Comparison of ENCODE assay signal across 11 cellular contexts in genomic region chr16:52861614-52862022, GRCh38.
DNase-seq lines count a peak whose midpoint lies in the region; ATAC-seq and TF ChIP-seq lines count a peak whose summit lies in the region.
"Had no signal": no experiment of that assay in that cellular context is flagged by ENCODE, and none has a peak within 500 bp of the region (broad histone marks: within the 10 kb centered on the region; RNA-seq: fewer than 3 reads in every experiment).

No MANE protein-coding gene starts in this region.

- BruUV-seq in PC-3 (replicated peaks; lab: Mats Ljungman, UMichigan): no TSS peak

- H2AFZ ChIP-seq in PC-3 (ENCODE audit: low read length): no peak overlapping the region

- TF ChIP-seq CTCF in PC-3 (conservative IDR thresholded peaks at IDR 0.05; ENCODE audit: low read depth, low read length) (no peak; the same call in 1 of the 2 replicates), type B pancreatic cell (conservative IDR thresholded peaks at IDR 0.05) (peak; percentile 79)

- H3K4me3 Mint-ChIP-seq in type B pancreatic cell: no peak overlapping the region
- H3K4me3 Mint-ChIP-seq: activated T-helper 1 cell treated with anti-CD3 and anti-CD28 coated beads, Interleukin-12 subunit alpha, Interleukin-12 subunit beta, Interleukin-2, Interleukin-4 antibody, amounts not matched to agents 30 ng/mL and 10 ng/mL and 1 ng/mL, durations not matched to agents 14 hours and 24 hours and 36 hours had no signal

- CTCF ChIA-PET in PC-3 (lab: Charles Lee): no interaction called here

- peak; percentile 23 for DNase-seq in NCI-H2196 (lab: John Stamatoyannopoulos, UW; ENCODE audit: unreplicated experiment)
- no peak for DNase-seq in NCI-H2196 treated with DMSO at 0.1 percent for 48 hours (lab: John Stamatoyannopoulos, UW; ENCODE audit: unreplicated experiment)
- DNase-seq in PC-3: peak; percentile 6
- DNase-seq in iPS DF 6.9 (ENCODE audit: low read depth, low spot score): peak; percentile 29
- DNase-seq in type B pancreatic cell (ENCODE audit: extremely low spot score, unreplicated experiment): no peak
- DNase-seq in islet precursor cell: no peak
- no peak for DNase-seq in activated CD8-positive, alpha-beta memory T cell treated with anti-CD3 and anti-CD28 coated beads, Interleukin-2, amount 50 U/mL, for 4 hours
- DNase-seq: gastrocnemius medialis, Kasumi-1 had no signal

- no peaks in the 10 kb centered on the region for H3K9me3 Mint-ChIP-seq in type B pancreatic cell
- H3K9me3 Mint-ChIP-seq: activated T-helper 1 cell treated with anti-CD3 and anti-CD28 coated beads, Interleukin-12 subunit alpha, Interleukin-12 subunit beta, Interleukin-2, Interleukin-4 antibody, amounts not matched to agents 30 ng/mL and 10 ng/mL and 1 ng/mL, durations not matched to agents 14 hours and 24 hours and 36 hours had no signal

- intact Hi-C loops in PC-3 (cut with micrococcal nuclease): no loop called here

- H3K27me3 Mint-ChIP-seq in type B pancreatic cell: peaks cover 26% of the 10 kb centered on the region

- H3F3A ChIP-seq in PC-3 (ENCODE audit: low read length, unreplicated experiment): no peaks in the 10 kb centered on the region

- H3K36me3 ChIP-seq in PC-3 (ENCODE audit: low read depth, low read length) (no peaks in the 10 kb centered on the region), iPS DF 6.9 (ENCODE audit: control insufficient read depth, insufficient read depth, low read length) (no peaks in the 10 kb centered on the region)
- H3K36me3 ChIP-seq: gastrocnemius medialis had no signal

- no peaks in the 10 kb centered on the region for H3K36me3 Mint-ChIP-seq in type B pancreatic cell

- no peak overlapping the region for H3K4me3 ChIP-seq in PC-3 (ENCODE audit: low read length)
- no peak overlapping the region for H3K4me3 ChIP-seq in iPS DF 6.9 (ENCODE audit: low read length)
- H3K4me3 ChIP-seq: gastrocnemius medialis had no signal

- H3K4me2 ChIP-seq in PC-3 (ENCODE audit: low read length): no peak overlapping the region

- H3K27ac ChIP-seq in PC-3 (ENCODE audit: low read length): no peak overlapping the region
- no peak overlapping the region for H3K27ac ChIP-seq in iPS DF 6.9 (ENCODE audit: low read length)
- H3K27ac ChIP-seq: gastrocnemius medialis had no signal

- POLR2A ChIA-PET in PC-3 (lab: Charles Lee; ENCODE audit: unreplicated experiment): no interaction called here

- no peaks in the 10 kb centered on the region for H3K9me2 ChIP-seq in PC-3 (replicated peaks; ENCODE audit: low read length)

- H4K20me1 ChIP-seq in PC-3 (ENCODE audit: low read length): no peaks in the 10 kb centered on the region

- H3K27ac Mint-ChIP-seq in type B pancreatic cell: no peak overlapping the region
- H3K27ac Mint-ChIP-seq: activated T-helper 1 cell treated with anti-CD3 and anti-CD28 coated beads, Interleukin-12 subunit alpha, Interleukin-12 subunit beta, Interleukin-2, Interleukin-4 antibody, amounts not matched to agents 30 ng/mL and 10 ng/mL and 1 ng/mL, durations not matched to agents 14 hours and 24 hours and 36 hours had no signal

- no peak overlapping the region for H3K9ac ChIP-seq in PC-3 (ENCODE audit: low read length)

- no CpG with 5 or more reads among the region's 7 CpGs for WGBS in iPS DF 6.9 (ENCODE audit: insufficient coverage, insufficient read length)

- ATAC-seq in PC-3 (no peak), HG02588 (IDR thresholded peaks at IDR 0.05; ENCODE audit: unreplicated experiment) (no peak)
- ATAC-seq: gastrocnemius medialis had no signal

- H3K79me2 ChIP-seq in PC-3 (ENCODE audit: low read length): no peaks in the 10 kb centered on the region

- no peaks in the 10 kb centered on the region for H3K27me3 ChIP-seq in PC-3 (ENCODE audit: low read length)
- H3K27me3 ChIP-seq in iPS DF 6.9 (ENCODE audit: control insufficient read depth, insufficient read depth, low read length): no peaks in the 10 kb centered on the region
- H3K27me3 ChIP-seq: gastrocnemius medialis had no signal

- peaks cover 8% of the 10 kb centered on the region for H3K4me1 Mint-ChIP-seq in type B pancreatic cell (ENCODE audit: unreplicated experiment)

- no peaks in the 10 kb centered on the region for H3K4me1 ChIP-seq in PC-3 (ENCODE audit: insufficient read depth, low read length)
- H3K4me1 ChIP-seq in iPS DF 6.9 (ENCODE audit: control insufficient read depth, insufficient read depth, low read length): no peaks in the 10 kb centered on the region; the same call in 1 of the 2 replicates
- H3K4me1 ChIP-seq: gastrocnemius medialis had no signal

- no peaks in the 10 kb centered on the region for H3K9me3 ChIP-seq in PC-3 (ENCODE audit: low read length)
- no peaks in the 10 kb centered on the region for H3K9me3 ChIP-seq in iPS DF 6.9 (ENCODE audit: control insufficient read depth, insufficient read depth, low read length)
- H3K9me3 ChIP-seq: gastrocnemius medialis had no signal

Comparison
In these comparisons a context has a peak if more than half of its experiments do, and no peak if none do; other contexts are left out.
1. DNase-seq: peak in NCI-H2196 (single experiment), PC-3 (single experiment) and iPS DF 6.9 (single experiment); none in NCI-H2196 treated with DMSO at 0.1 percent for 48 hours (single experiment), type B pancreatic cell (single experiment), islet precursor cell (single experiment) and activated CD8-positive, alpha-beta memory T cell treated with anti-CD3 and anti-CD28 coated beads, Interleukin-2, amount 50 U/mL, for 4 hours (single experiment).